11 cellular contexts compared by ENCODE assay signal in genomic region chr9:137658778-137659177, GRCh38.
"Had no signal": no experiment of that assay in that cellular context is flagged by ENCODE, and none has a peak within 500 bp of the region (broad histone marks: within the 10 kb centered on the region; RNA-seq: fewer than 3 reads in every experiment).

No MANE protein-coding gene starts in this region.

- ATAC-seq: activated CD4-positive, CD25-positive, alpha-beta regulatory T cell treated with anti-CD3 and anti-CD28 coated beads, Interleukin-2, amount 50 U/mL, for 24 hours; gastroesophageal sphincter; left lung had no signal

- DNase-seq: activated naive CD4-positive, alpha-beta T cell; adrenal gland; central memory CD4-positive, alpha-beta T cell; effector memory CD4-positive, alpha-beta T cell; left lung; stimulated activated CD4-positive, alpha-beta T cell treated with anti-CD3 and anti-CD28 coated beads, Interleukin-12 subunit alpha, Interleukin-12 subunit beta, amount 100 ng/mL, for 4 hours had no signal

- H3K4me3 Mint-ChIP-seq: stimulated activated naive CD8-positive, alpha-beta T cell treated with anti-CD3 and anti-CD28 coated beads, Interleukin-15, Interleukin-2, amounts not matched to agents 100 ng/mL and 50 ng/mL, for 24 hours had no signal

- H3K27ac Mint-ChIP-seq: stimulated activated naive CD8-positive, alpha-beta T cell treated with anti-CD3 and anti-CD28 coated beads, Interleukin-15, Interleukin-2, amounts not matched to agents 100 ng/mL and 50 ng/mL, for 24 hours had no signal

- H3K9me3 ChIP-seq: adrenal gland, gastroesophageal sphincter, left lung, sigmoid colon had no signal

- H3K36me3 ChIP-seq: adrenal gland had no signal

- H3K27me3 ChIP-seq: adrenal gland, gastroesophageal sphincter, left lung, sigmoid colon had no signal

- H3K27me3 Mint-ChIP-seq: stimulated activated naive CD8-positive, alpha-beta T cell treated with anti-CD3 and anti-CD28 coated beads, Interleukin-15, Interleukin-2, amounts not matched to agents 100 ng/mL and 50 ng/mL, for 24 hours had no signal

- H3K27ac ChIP-seq: adrenal gland, epithelial cell of prostate, gastroesophageal sphincter, left lung, sigmoid colon had no signal

- H3K4me3 ChIP-seq: adrenal gland, gastroesophageal sphincter, left lung, sigmoid colon had no signal

- H3K9me3 Mint-ChIP-seq: stimulated activated naive CD8-positive, alpha-beta T cell treated with anti-CD3 and anti-CD28 coated beads, Interleukin-15, Interleukin-2, amounts not matched to agents 100 ng/mL and 50 ng/mL, for 24 hours had no signal
